9 cellular contexts compared by ENCODE assay signal in the genomic region with DNA sequence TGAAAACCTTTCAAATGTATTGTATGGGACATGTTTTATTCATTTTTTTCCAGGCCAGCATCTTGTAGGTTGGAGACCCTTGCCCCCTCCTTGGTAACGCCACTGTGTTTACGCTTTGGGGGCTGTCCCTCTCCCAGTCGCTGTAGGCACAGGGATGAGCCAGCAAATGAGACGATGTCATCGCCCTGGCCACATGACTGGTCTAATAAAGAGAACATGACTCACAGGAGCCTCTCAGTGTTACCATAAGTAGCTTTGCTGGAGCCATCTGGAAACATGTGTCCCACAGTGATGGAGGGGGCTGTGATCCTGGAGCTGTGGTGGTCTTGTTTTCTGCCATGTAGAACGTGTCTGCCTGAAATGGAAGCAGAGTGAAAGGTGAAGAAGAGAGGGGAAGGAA.
A peak's percentile ranks its signal among the peaks of the same experiment; 100 is the strongest.
DNase-seq lines count a peak whose midpoint lies in the region; ATAC-seq and TF ChIP-seq lines count a peak whose summit lies in the region.
"Had no signal": no experiment of that assay in that cellular context is flagged by ENCODE, and none has a peak within 500 bp of the region (broad histone marks: within the 10 kb centered on the region; RNA-seq: fewer than 3 reads in every experiment).

No MANE protein-coding gene starts in this region.

- H4K91ac ChIP-seq in mesenchymal stem cell (ENCODE audit: low read length), result no peak overlapping the region

- no peaks in the 10 kb centered on the region for H3K27me3 Mint-ChIP-seq in activated T-cell treated with anti-CD3 and anti-CD28 coated beads, Interleukin-2, amount 50 U/mL, for 24 hours
- H3K27me3 Mint-ChIP-seq in activated T-cell treated with anti-CD3 and anti-CD28 coated beads, Interleukin-2, amount 50 U/mL, for 72 hours (ENCODE audit: low read depth), result peaks cover 16% of the 10 kb centered on the region

- no peak overlapping the region for H3K4me2 ChIP-seq in mesenchymal stem cell (ENCODE audit: low read length, poor library complexity, severe bottlenecking)

- H2AFZ ChIP-seq in mesenchymal stem cell (ENCODE audit: low read depth, low read length), result no peak overlapping the region

- peak; percentile 95 to 96 for ATAC-seq in activated T-cell treated with anti-CD3 and anti-CD28 coated beads, Interleukin-2, amount 50 U/mL, for 72 hours (replicated peaks in 1 of 2)
- ATAC-seq in GM18861 (IDR thresholded peaks at IDR 0.05; ENCODE audit: unreplicated experiment), result no peak

- no peak overlapping the region for H2BK5ac ChIP-seq in mesenchymal stem cell (ENCODE audit: low read depth, low read length, poor library complexity, severe bottlenecking)

- H3K27ac Mint-ChIP-seq in activated T-cell treated with anti-CD3 and anti-CD28 coated beads, Interleukin-2, amount 50 U/mL, for 24 hours, result peak overlapping the region; percentile 85
- peak overlapping the region; percentile 10 for H3K27ac Mint-ChIP-seq in activated T-cell treated with anti-CD3 and anti-CD28 coated beads, Interleukin-2, amount 50 U/mL, for 72 hours
- H3K27ac Mint-ChIP-seq: CD4-positive, alpha-beta T cell had no signal

- H3K27ac ChIP-seq in mesenchymal stem cell (ENCODE audit: low read length, poor library complexity, severe bottlenecking), result no peak overlapping the region
- no peak overlapping the region for H3K27ac ChIP-seq in ovary

- H2AK5ac ChIP-seq in mesenchymal stem cell (ENCODE audit: low read length, severe bottlenecking), result no peak overlapping the region

- H3K27me3 ChIP-seq in mesenchymal stem cell (ENCODE audit: control insufficient read depth in 1 of 2, insufficient read depth in 1 of 2, low read length in 2 of 2), result peaks cover 12 to 18% of the 10 kb centered on the region in 2 experiments
- H3K27me3 ChIP-seq in ovary, result no peaks in the 10 kb centered on the region

- H2BK12ac ChIP-seq in mesenchymal stem cell (ENCODE audit: low read length in 2 of 2), result no peak overlapping the region

- H3K4me3 ChIP-seq in mesenchymal stem cell (ENCODE audit: insufficient read depth in 1 of 2, low read depth in 1 of 2, low read length in 2 of 2), result no peak overlapping the region
- no peak overlapping the region for H3K4me3 ChIP-seq in ovary

- peaks cover 33% of the 10 kb centered on the region for H3K4me1 Mint-ChIP-seq in activated T-cell treated with anti-CD3 and anti-CD28 coated beads, Interleukin-2, amount 50 U/mL, for 24 hours (ENCODE audit: low read depth)
- H3K4me1 Mint-ChIP-seq in activated T-cell treated with anti-CD3 and anti-CD28 coated beads, Interleukin-2, amount 50 U/mL, for 72 hours (ENCODE audit: low read depth), result peaks cover 47% of the 10 kb centered on the region

- no peak overlapping the region for H2BK120ac ChIP-seq in mesenchymal stem cell (ENCODE audit: low read depth, low read length)

- no peaks in the 10 kb centered on the region for H3K9me3 Mint-ChIP-seq in activated T-cell treated with anti-CD3 and anti-CD28 coated beads, Interleukin-2, amount 50 U/mL, for 24 hours
- H3K9me3 Mint-ChIP-seq in activated T-cell treated with anti-CD3 and anti-CD28 coated beads, Interleukin-2, amount 50 U/mL, for 72 hours, result peaks cover 0 to 3% of the 10 kb centered on the region in 2 donors
- H3K9me3 Mint-ChIP-seq: CD4-positive, alpha-beta T cell had no signal

- 40% methylated on average over 6 of the region's 6 CpGs for WGBS in mesenchymal stem cell
- WGBS in ovary, 3 donors, result 73 to 77% (median 75%) methylated on average over 6 of the region's 6 CpGs

- no peak overlapping the region for H3K18ac ChIP-seq in mesenchymal stem cell (ENCODE audit: low read depth in 1 of 2, low read length in 2 of 2)

- H3K4ac ChIP-seq in mesenchymal stem cell (ENCODE audit: low read depth in 1 of 2, low read length in 2 of 2), result no peak overlapping the region

- H3K9me3 ChIP-seq in mesenchymal stem cell (ENCODE audit: control insufficient read depth, low read length), result no peaks in the 10 kb centered on the region
- no peaks in the 10 kb centered on the region for H3K9me3 ChIP-seq in ovary

- H3K79me1 ChIP-seq in mesenchymal stem cell (replicated peaks; ENCODE audit: low read length, poor library complexity, severe bottlenecking), result no peaks in the 10 kb centered on the region

- H3K4me1 ChIP-seq in mesenchymal stem cell (ENCODE audit: control insufficient read depth, insufficient read depth, low read depth, low read length) (peaks cover 2% of the 10 kb centered on the region), ovary (ENCODE audit: insufficient read depth) (peaks cover 12% of the 10 kb centered on the region)

- H3K4me3 Mint-ChIP-seq in activated T-cell treated with anti-CD3 and anti-CD28 coated beads, Interleukin-2, amount 50 U/mL, for 24 hours, result no peak overlapping the region
- H3K4me3 Mint-ChIP-seq in activated T-cell treated with anti-CD3 and anti-CD28 coated beads, Interleukin-2, amount 50 U/mL, for 72 hours, result peak overlapping the region; percentile 14 to 63
- H3K4me3 Mint-ChIP-seq: CD4-positive, alpha-beta T cell had no signal

- H3K36me3 ChIP-seq in mesenchymal stem cell (ENCODE audit: control insufficient read depth in 1 of 2, insufficient read depth in 2 of 2, low read depth in 1 of 2, low read length in 2 of 2), result peaks cover 0 to 3% of the 10 kb centered on the region in 2 experiments
- no peaks in the 10 kb centered on the region for H3K36me3 ChIP-seq in ovary

- DNase-seq in activated T-cell treated with anti-CD3 and anti-CD28 coated beads, Interleukin-2, amount 50 U/mL, for 24 hours, result peak; percentile 50
- DNase-seq in activated T-cell treated with anti-CD3 and anti-CD28 coated beads for 4 hours (no peak), mesenchymal stem cell (peak; percentile 34), stromal cell of bone marrow (ENCODE audit: low read depth) (peak; percentile 7), UCSD-AML1 (lab: John Stamatoyannopoulos, UW; ENCODE audit: unreplicated experiment) (no peak), ovary (no peak)
- peak; percentile 45 to 64 for DNase-seq in activated T-cell treated with anti-CD3 and anti-CD28 coated beads, Interleukin-2, amount 50 U/mL, for 72 hours
- DNase-seq: CD4-positive, alpha-beta T cell had no signal

- TF ChIP-seq POLR2A in ovary (IDR thresholded peaks at IDR 0.05), result no peak

- H4K8ac ChIP-seq in mesenchymal stem cell (ENCODE audit: low read length), result no peak overlapping the region

- no peak overlapping the region for H3K14ac ChIP-seq in mesenchymal stem cell (ENCODE audit: low read length in 2 of 2)

- no peak overlapping the region for H2BK15ac ChIP-seq in mesenchymal stem cell (ENCODE audit: low read depth, poor library complexity, severe bottlenecking)

- no peak overlapping the region for H3K23ac ChIP-seq in mesenchymal stem cell (ENCODE audit: low read length in 2 of 2)

- H3K9ac ChIP-seq in mesenchymal stem cell (ENCODE audit: low read length), result peak overlapping the region; percentile 35

- TF ChIP-seq EP300 in ovary (IDR thresholded peaks at IDR 0.05), result no peak

- no peak for TF ChIP-seq CTCF in ovary (IDR thresholded peaks at IDR 0.05)

- intact Hi-C loops in ovary (cut with DNase I), result no loop called here

- no peaks in the 10 kb centered on the region for H3K36me3 Mint-ChIP-seq in activated T-cell treated with anti-CD3 and anti-CD28 coated beads, Interleukin-2, amount 50 U/mL, for 24 hours (ENCODE audit: low read depth)
- H3K36me3 Mint-ChIP-seq in activated T-cell treated with anti-CD3 and anti-CD28 coated beads, Interleukin-2, amount 50 U/mL, for 72 hours (ENCODE audit: insufficient read depth in 2 of 2), result no peaks in the 10 kb centered on the region

Comparison
In these comparisons a context has a peak if more than half of its experiments do, and no peak if none do; other contexts are left out.
1. DNase-seq: peak in activated T-cell treated with anti-CD3 and anti-CD28 coated beads, Interleukin-2, amount 50 U/mL, for 24 hours (single experiment), activated T-cell treated with anti-CD3 and anti-CD28 coated beads, Interleukin-2, amount 50 U/mL, for 72 hours (2 of 2), mesenchymal stem cell (single experiment) and stromal cell of bone marrow (single experiment); none in activated T-cell treated with anti-CD3 and anti-CD28 coated beads for 4 hours (single experiment), UCSD-AML1 (single experiment) and ovary (0 of 5).